In the genomic region with DNA sequence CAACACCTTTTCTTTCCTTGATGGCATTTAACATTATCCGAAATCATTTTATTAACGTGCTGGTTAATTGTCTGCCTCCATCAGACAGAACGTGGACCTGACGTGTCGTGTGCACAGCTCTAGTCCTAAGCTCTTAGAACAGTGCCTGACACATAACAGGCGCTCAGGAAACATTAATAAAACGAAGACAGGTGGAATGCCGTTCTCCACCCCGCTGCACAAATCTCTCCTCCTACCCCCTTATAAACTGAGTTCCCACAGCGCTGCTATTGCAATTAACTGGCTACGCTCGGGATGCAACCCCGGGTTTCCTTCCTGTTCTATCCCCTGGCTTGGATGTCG, we compare ENCODE assay signal across 8 cellular contexts. TPM values are rescaled to one million over a fixed set of nuclear protein-coding genes. Genes with fewer than 3 reads are reported as not detected.
A peak's percentile ranks its signal among the peaks of the same experiment; 100 is the strongest.
DNase-seq lines count a peak whose midpoint lies in the region; ATAC-seq, FAIRE-seq and TF ChIP-seq lines count a peak whose summit lies in the region.

No MANE protein-coding gene starts in this region.

- no peaks in the 10 kb centered on the region for H3K4me1 ChIP-seq in uterus

- peaks cover 12% of the 10 kb centered on the region for H3K36me3 Mint-ChIP-seq in activated naive CD4-positive, alpha-beta T cell treated with anti-CD3 and anti-CD28 coated beads, Interleukin-2, amount 50 U/mL, for 24 hours

- no peaks in the 10 kb centered on the region for H3K9me3 Mint-ChIP-seq in activated naive CD4-positive, alpha-beta T cell treated with anti-CD3 and anti-CD28 coated beads, Interleukin-2, amount 50 U/mL, for 24 hours

- intact Hi-C loops in uterus (cut with DNase I; ENCODE audit: low total_unique reads): no loop called here

- H3K27ac ChIP-seq in caudate nucleus (ENCODE audit: low read depth, low read length) (peak overlapping the region; percentile 100), uterus (peak overlapping the region in 1 of 2 donors; percentile 97)

- peak overlapping the region; percentile 99 for H3K4me3 Mint-ChIP-seq in activated naive CD4-positive, alpha-beta T cell treated with anti-CD3 and anti-CD28 coated beads, Interleukin-2, amount 50 U/mL, for 24 hours

- TF ChIP-seq CTCF in uterus (IDR thresholded peaks at IDR 0.05): no peak
- TF ChIP-seq CTCF in D721Med (IDR thresholded peaks at IDR 0.05; ENCODE audit: insufficient read depth, missing control alignments): no peak

- no peaks in the 10 kb centered on the region for H3K27me3 ChIP-seq in uterus

- H3K27me3 Mint-ChIP-seq in activated naive CD4-positive, alpha-beta T cell treated with anti-CD3 and anti-CD28 coated beads, Interleukin-2, amount 50 U/mL, for 24 hours: no peaks in the 10 kb centered on the region

- FAIRE-seq in D721Med (lab: Jason Lieb, UNC): no peak

- H3K9me3 ChIP-seq in uterus: no peaks in the 10 kb centered on the region

- no peaks in the 10 kb centered on the region for H3K36me3 ChIP-seq in uterus

- H3K27ac Mint-ChIP-seq in activated naive CD4-positive, alpha-beta T cell treated with anti-CD3 and anti-CD28 coated beads, Interleukin-2, amount 50 U/mL, for 24 hours: peak overlapping the region; percentile 99

- H3K4me3 ChIP-seq in uterus: peak overlapping the region; percentile 86 to 92

- ATAC-seq in HG03025 (IDR thresholded peaks at IDR 0.05; ENCODE audit: low FRiP score, unreplicated experiment): peak; percentile 9

- peaks cover 53% of the 10 kb centered on the region for H3K4me1 Mint-ChIP-seq in activated naive CD4-positive, alpha-beta T cell treated with anti-CD3 and anti-CD28 coated beads, Interleukin-2, amount 50 U/mL, for 24 hours

- no peak for TF ChIP-seq POLR2A in uterus (IDR thresholded peaks at IDR 0.05)

- no peak for DNase-seq in activated naive CD4-positive, alpha-beta T cell treated with Interleukin-2 at 50 U/mL for 16 hours
- DNase-seq in NOMO-1 (lab: John Stamatoyannopoulos, UW; ENCODE audit: unreplicated experiment in 2 of 2) (peak; percentile 24 to 38), caudate nucleus (lab: John Stamatoyannopoulos, UW) (peak in 3 of 61 donors; percentile 45 to 64 (median 62)), medulla oblongata (ENCODE audit: extremely low spot score) (peak; percentile 8), uterus (no peak), D721Med (ENCODE audit: insufficient read length, low spot score) (no peak)

RNA-seq across cellular contexts. Expression of gene FARSB, which starts 0.5 kb away (rescaled TPM):
- total RNA-seq in uterus: 10 to 100 TPM in 3 of 4 donors, 1 to 10 TPM in 1; 9.4 to 24.1 (median 16.2) TPM

RNA-seq across cellular contexts. Expression of gene MOGAT1, which starts 16.1 kb away (rescaled TPM):
- not detected for total RNA-seq in uterus

Comparison
In these comparisons a context has a peak if more than half of its experiments do, and no peak if none do; other contexts are left out.
1. DNase-seq: peak in NOMO-1 (2 of 2) and medulla oblongata (single experiment); none in activated naive CD4-positive, alpha-beta T cell treated with Interleukin-2 at 50 U/mL for 16 hours (single experiment), uterus (0 of 2) and D721Med (single experiment).